Comparison of ENCODE assay signal across 1 cellular context in the genomic region with DNA sequence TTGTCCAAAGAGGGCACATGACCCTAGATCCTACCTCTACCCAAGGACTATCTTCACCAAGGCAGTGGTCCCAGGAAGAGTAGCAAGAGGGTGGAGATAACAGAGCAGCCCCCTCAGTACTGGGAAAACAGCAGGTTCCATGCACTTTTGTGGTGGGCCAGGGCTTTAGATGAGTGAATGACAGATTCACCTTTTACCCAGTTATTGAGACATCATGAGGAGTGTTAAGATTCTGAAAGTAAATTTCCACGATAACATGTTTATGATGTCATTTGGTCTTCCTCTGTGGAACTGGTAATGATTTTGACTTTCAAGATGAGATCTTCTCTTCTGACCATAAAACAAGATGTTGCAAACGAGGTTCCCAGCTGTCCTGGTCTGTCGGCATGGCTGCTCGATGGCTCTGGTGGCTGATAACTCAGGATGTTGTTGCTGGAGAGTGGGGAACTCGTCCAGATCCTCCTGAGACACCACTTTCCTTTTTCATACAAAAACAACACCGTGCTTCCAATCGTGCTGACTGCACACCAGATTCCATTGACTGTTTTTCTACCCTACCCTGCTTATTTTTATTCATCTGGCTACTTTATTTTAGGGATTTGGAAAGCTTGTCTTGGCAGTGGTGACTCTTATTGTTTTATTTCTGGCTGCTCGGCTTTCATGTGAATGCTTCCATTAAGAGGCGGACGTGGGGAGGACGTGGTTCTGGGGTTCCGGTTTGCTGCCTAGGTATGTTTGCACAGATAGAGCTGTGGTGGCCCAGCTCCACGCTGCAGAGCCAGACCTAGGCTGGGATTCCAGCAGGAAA.
TF ChIP-seq lines count a peak whose summit lies in the region.

No MANE protein-coding gene starts in this region.

TF ChIP-seq in SK-N-SH treated with all-trans-retinoic acid at 6 μM for 48 hours, 23 proteins besides CTCF, POLR2A, EP300 and RAD21 (continued from another document):
- TF ChIP-seq, protein P1, sequence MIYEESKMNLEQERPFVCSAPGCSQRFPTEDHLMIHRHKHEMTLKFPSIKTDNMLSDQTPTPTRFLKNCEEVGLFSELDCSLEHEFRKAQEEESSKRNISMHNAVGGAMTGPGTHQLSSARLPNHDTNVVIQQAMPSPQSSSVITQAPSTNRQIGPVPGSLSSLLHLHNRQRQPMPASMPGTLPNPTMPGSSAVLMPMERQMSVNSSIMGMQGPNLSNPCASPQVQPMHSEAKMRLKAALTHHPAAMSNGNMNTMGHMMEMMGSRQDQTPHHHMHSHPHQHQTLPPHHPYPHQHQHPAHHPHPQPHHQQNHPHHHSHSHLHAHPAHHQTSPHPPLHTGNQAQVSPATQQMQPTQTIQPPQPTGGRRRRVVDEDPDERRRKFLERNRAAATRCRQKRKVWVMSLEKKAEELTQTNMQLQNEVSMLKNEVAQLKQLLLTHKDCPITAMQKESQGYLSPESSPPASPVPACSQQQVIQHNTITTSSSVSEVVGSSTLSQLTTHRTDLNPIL (CRISPR knock-in tag; IDR thresholded peaks at IDR 0.05; ENCODE audit: low read depth) = no peak
- TF ChIP-seq TCF4 (CRISPR knock-in tag; IDR thresholded peaks at IDR 0.05; ENCODE audit: borderline replicate concordance) (no peak), PPARA (CRISPR knock-in tag; IDR thresholded peaks at IDR 0.05; ENCODE audit: borderline replicate concordance) (no peak), GLIS3 (CRISPR knock-in tag; IDR thresholded peaks at IDR 0.05) (no peak), ZNF70 (CRISPR knock-in tag; IDR thresholded peaks at IDR 0.05) (no peak), CSDC2 (CRISPR knock-in tag; IDR thresholded peaks at IDR 0.05) (no peak), OSR1 (CRISPR knock-in tag; IDR thresholded peaks at IDR 0.05) (no peak), ZFP30 (CRISPR knock-in tag; IDR thresholded peaks at IDR 0.05) (no peak), ZNF565 (CRISPR knock-in tag; conservative IDR thresholded peaks at IDR 0.05; ENCODE audit: low read depth) (no peak)
- TF ChIP-seq, protein P2, sequence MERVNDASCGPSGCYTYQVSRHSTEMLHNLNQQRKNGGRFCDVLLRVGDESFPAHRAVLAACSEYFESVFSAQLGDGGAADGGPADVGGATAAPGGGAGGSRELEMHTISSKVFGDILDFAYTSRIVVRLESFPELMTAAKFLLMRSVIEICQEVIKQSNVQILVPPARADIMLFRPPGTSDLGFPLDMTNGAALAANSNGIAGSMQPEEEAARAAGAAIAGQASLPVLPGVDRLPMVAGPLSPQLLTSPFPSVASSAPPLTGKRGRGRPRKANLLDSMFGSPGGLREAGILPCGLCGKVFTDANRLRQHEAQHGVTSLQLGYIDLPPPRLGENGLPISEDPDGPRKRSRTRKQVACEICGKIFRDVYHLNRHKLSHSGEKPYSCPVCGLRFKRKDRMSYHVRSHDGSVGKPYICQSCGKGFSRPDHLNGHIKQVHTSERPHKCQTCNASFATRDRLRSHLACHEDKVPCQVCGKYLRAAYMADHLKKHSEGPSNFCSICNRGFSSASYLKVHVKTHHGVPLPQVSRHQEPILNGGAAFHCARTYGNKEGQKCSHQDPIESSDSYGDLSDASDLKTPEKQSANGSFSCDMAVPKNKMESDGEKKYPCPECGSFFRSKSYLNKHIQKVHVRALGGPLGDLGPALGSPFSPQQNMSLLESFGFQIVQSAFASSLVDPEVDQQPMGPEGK (CRISPR knock-in tag; IDR thresholded peaks at IDR 0.05; ENCODE audit: borderline replicate concordance) = no peak
TF ChIP-seq in SK-N-SH treated with all-trans-retinoic acid at 6 μM for 48 hours: peak in this region for 0.
